10 cellular contexts compared by ENCODE assay signal in genomic region chr17:17118399-17118798, GRCh38.
DNase-seq lines count a peak whose midpoint lies in the region; ATAC-seq and TF ChIP-seq lines count a peak whose summit lies in the region.
"Had no signal": no experiment of that assay in that cellular context is flagged by ENCODE, and none has a peak within 500 bp of the region (broad histone marks: within the 10 kb centered on the region; RNA-seq: fewer than 3 reads in every experiment).

No MANE protein-coding gene starts in this region.

- H3K27ac Mint-ChIP-seq in naive thymus-derived CD8-positive, alpha-beta T cell: peak overlapping the region; percentile 63 to 95 (median 88)
- H3K27ac Mint-ChIP-seq: IgD-negative memory B cell had no signal

- CTCF ChIA-PET in GM10248 (lab: Yijun Ruan, JAX): interaction anchor here (1.2 to 1.6 kb wide), 3 partner anchors 11 to 25 kb away, joined by 3 to 4 read pairs (median 4); no protein-coding TSS in a partner anchor

- no peak overlapping the region for H3K4me3 ChIP-seq in urinary bladder (ENCODE audit: low read depth, low read length)

- H3K4me1 ChIP-seq in urinary bladder (ENCODE audit: insufficient read depth): peaks cover 2% of the 10 kb centered on the region

- H3K4me1 Mint-ChIP-seq in naive thymus-derived CD8-positive, alpha-beta T cell: peaks cover 49 to 94% (median 89%) of the 10 kb centered on the region in 4 donors

- DNase-seq in Right ventricle myocardium inferior (ENCODE audit: missing footprints) (peak; percentile 17), cardiac septum (ENCODE audit: low spot score) (no peak), GM10248 (ENCODE audit: extremely low spot score) (no peak)
- DNase-seq in naive thymus-derived CD8-positive, alpha-beta T cell: peak in 1 of 10 donors; percentile 30
- DNase-seq: NCI-H2107 had no signal

- no peaks in the 10 kb centered on the region for H3K36me3 Mint-ChIP-seq in naive thymus-derived CD8-positive, alpha-beta T cell
- H3K36me3 Mint-ChIP-seq: IgD-negative memory B cell had no signal

- H3K36me3 ChIP-seq in urinary bladder (ENCODE audit: insufficient read depth): no peaks in the 10 kb centered on the region

- no peak for ATAC-seq in Right ventricle myocardium inferior
- no peak for ATAC-seq in naive thymus-derived CD8-positive, alpha-beta T cell
- ATAC-seq in HG02610 (IDR thresholded peaks at IDR 0.05; ENCODE audit: unreplicated experiment): no peak
- ATAC-seq in HG03432 (IDR thresholded peaks at IDR 0.05; ENCODE audit: unreplicated experiment): no peak

- POLR2A ChIA-PET in naive thymus-derived CD8-positive, alpha-beta T cell (lab: Charles Lee): interaction anchor here (1.7 kb wide), 1 partner anchor 8 kb away, joined by 6 read pairs; no protein-coding TSS in a partner anchor
- POLR2A ChIA-PET in GM10248 (lab: Yijun Ruan, JAX): no interaction called here

- WGBS in urinary bladder: 85% methylated on average over 4 of the region's 4 CpGs

- TF ChIP-seq CTCF in GM10248 (IDR thresholded peaks at IDR 0.05; ENCODE audit: control extremely low read depth, extremely low read depth, low read depth, missing control alignments): no peak

- H3K27me3 Mint-ChIP-seq in naive thymus-derived CD8-positive, alpha-beta T cell: no peaks in the 10 kb centered on the region
- H3K27me3 Mint-ChIP-seq: IgD-negative memory B cell had no signal

- no peaks in the 10 kb centered on the region for H3K9me3 Mint-ChIP-seq in naive thymus-derived CD8-positive, alpha-beta T cell
- H3K9me3 Mint-ChIP-seq: IgD-negative memory B cell had no signal

- peak overlapping the region in 7 of 10 donors; percentile 20 to 65 (median 41) for H3K4me3 Mint-ChIP-seq in naive thymus-derived CD8-positive, alpha-beta T cell

- H3K27ac ChIP-seq in cingulate gyrus (ENCODE audit: low read depth, low read length) (peak overlapping the region; percentile 2), urinary bladder (ENCODE audit: low read depth) (peak overlapping the region; percentile 63)

- intact Hi-C loops in Right ventricle myocardium inferior (cut with DNase I) (no loop called here), cardiac septum (cut with DNase I) (loop anchor here (5.0 kb wide), 1 partner anchor 76 kb away; the partner anchor contains the start of gene MPRIP)
